Comparison of ENCODE assay signal across 20 cellular contexts in the genomic region with DNA sequence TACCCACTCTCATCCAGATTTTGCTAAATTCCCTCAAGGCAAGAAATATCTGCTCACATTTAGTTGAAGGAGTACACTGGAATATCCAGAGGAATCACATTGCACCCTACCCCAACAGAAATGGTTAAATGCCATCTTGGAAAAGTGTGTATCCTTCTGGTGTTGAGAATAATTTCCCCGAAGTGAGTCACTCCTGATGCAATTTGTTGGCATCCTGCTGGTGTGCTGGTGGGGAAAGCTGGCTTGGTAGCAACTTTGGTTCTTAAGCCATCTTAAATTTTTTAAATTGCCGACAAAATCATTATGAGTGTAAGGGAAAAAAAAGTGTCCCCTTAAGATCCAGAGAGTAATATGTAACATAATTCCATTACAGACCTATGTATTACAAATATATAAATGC.
DNase-seq lines count a peak whose midpoint lies in the region; ATAC-seq and TF ChIP-seq lines count a peak whose summit lies in the region.
"Had no signal": no experiment of that assay in that cellular context is flagged by ENCODE, and none has a peak within 500 bp of the region (broad histone marks: within the 10 kb centered on the region; RNA-seq: fewer than 3 reads in every experiment).

No MANE protein-coding gene starts in this region.

- no peaks in the 10 kb centered on the region for H3K9me3 Mint-ChIP-seq in T-helper 2 cell treated with Interferon-gamma antibody and Interleukin-4, amounts not matched to agents 5 μg/mL and 100 μg/mL, for 36 hours
- H3K9me3 Mint-ChIP-seq: T-cell had no signal

- H3K36me3 ChIP-seq in adipocyte (ENCODE audit: control insufficient read depth, insufficient read depth, low read length, severe bottlenecking) = no peaks in the 10 kb centered on the region
- no peaks in the 10 kb centered on the region for H3K36me3 ChIP-seq in adrenal gland (replicated peaks in 1 of 2)
- H3K36me3 ChIP-seq: thyroid gland had no signal

- no peak overlapping the region for H3K27ac ChIP-seq in foreskin keratinocyte
- H3K27ac ChIP-seq in adrenal gland = no peak overlapping the region
- H3K27ac ChIP-seq: thyroid gland had no signal

- H3K9me3 ChIP-seq in adipocyte (ENCODE audit: control insufficient read depth, low read length) (no peaks in the 10 kb centered on the region), adrenal gland (replicated peaks in 1 of 3) (no peaks in the 10 kb centered on the region)
- H3K9me3 ChIP-seq: thyroid gland had no signal

- no peak overlapping the region for H3K9ac ChIP-seq in adipocyte (ENCODE audit: low read length)

- no peaks in the 10 kb centered on the region for H3K36me3 Mint-ChIP-seq in T-helper 2 cell treated with Interferon-gamma antibody and Interleukin-4, amounts not matched to agents 5 μg/mL and 100 μg/mL, for 36 hours (ENCODE audit: low read depth)
- H3K36me3 Mint-ChIP-seq: activated CD8-positive, alpha-beta memory T cell treated with anti-CD3 and anti-CD28 coated beads, Interleukin-2, amount 10 ng/mL, durations not matched to agents 7 days and 5 days; T-cell had no signal

- H3K4me1 ChIP-seq in adipocyte (ENCODE audit: control insufficient read depth, insufficient read depth, low read length) (no peaks in the 10 kb centered on the region), foreskin keratinocyte (no peaks in the 10 kb centered on the region), adrenal gland (replicated peaks in 1 of 2) (no peaks in the 10 kb centered on the region)

- no peak overlapping the region for H3K4me3 Mint-ChIP-seq in T-helper 2 cell treated with Interferon-gamma antibody and Interleukin-4, amounts not matched to agents 5 μg/mL and 100 μg/mL, for 36 hours
- H3K4me3 Mint-ChIP-seq: activated CD8-positive, alpha-beta memory T cell treated with anti-CD3 and anti-CD28 coated beads, Interleukin-2, amount 10 ng/mL, durations not matched to agents 7 days and 5 days; T-cell had no signal

- intact Hi-C loops in adrenal gland (cut with DNase I) = no loop called here

- DNase-seq in AG08395 (ENCODE audit: low spot score) (peak; percentile 76), HT1080 (ENCODE audit: low read depth) (peak; percentile 71), adipocyte (ENCODE audit: low read depth) (peak; percentile 45), foreskin keratinocyte (peak in 1 of 2 donors; percentile 55), COR-L47 (lab: John Stamatoyannopoulos, UW) (no peak), adrenal gland (no peak)
- no peak for DNase-seq in T-helper 2 cell treated with Interferon-gamma antibody and Interleukin-4, amounts not matched to agents 5 μg/mL and 100 μg/mL, for 36 hours (ENCODE audit: low spot score)
- DNase-seq: activated CD8-positive, alpha-beta memory T cell treated with anti-CD3 and anti-CD28 coated beads, Interleukin-2, amount 10 ng/mL, durations not matched to agents 7 days and 5 days; activated effector memory CD4-positive, alpha-beta T cell treated with Interleukin-2 at 50 U/mL for 16 hours; anterior cingulate cortex; erythroblast; hypothalamus; left colon; NCI-H187 treated with DMSO at 0.1 percent for 48 hours; nucleus accumbens; stimulated activated CD4-positive, alpha-beta T cell treated with anti-CD3 and anti-CD28 coated beads, Interleukin-4, amount 100 ng/mL, for 24 hours; T-cell; thyroid gland had no signal

- WGBS in adrenal gland, 4 donors = 72 to 87% (median 76%) methylated on average over 2 of the region's 2 CpGs

- H3K27ac Mint-ChIP-seq in T-helper 2 cell treated with Interferon-gamma antibody and Interleukin-4, amounts not matched to agents 5 μg/mL and 100 μg/mL, for 36 hours = no peak overlapping the region
- H3K27ac Mint-ChIP-seq: activated CD8-positive, alpha-beta memory T cell treated with anti-CD3 and anti-CD28 coated beads, Interleukin-2, amount 10 ng/mL, durations not matched to agents 7 days and 5 days; T-cell had no signal

- no peaks in the 10 kb centered on the region for H3K27me3 ChIP-seq in adipocyte (replicated peaks; ENCODE audit: control insufficient read depth, insufficient read depth, low read length)
- H3K27me3 ChIP-seq in foreskin keratinocyte = no peaks in the 10 kb centered on the region
- no peaks in the 10 kb centered on the region for H3K27me3 ChIP-seq in adrenal gland
- H3K27me3 ChIP-seq: thyroid gland had no signal

- TF ChIP-seq CTCF in foreskin keratinocyte (conservative IDR thresholded peaks at IDR 0.05) (no peak), adrenal gland (IDR thresholded peaks at IDR 0.05) (no peak)

- H3K4me3 ChIP-seq in adipocyte (ENCODE audit: low read length) = no peak overlapping the region
- no peak overlapping the region for H3K4me3 ChIP-seq in adrenal gland
- H3K4me3 ChIP-seq: thyroid gland had no signal

- ATAC-seq in foreskin keratinocyte = peak; percentile 61
- ATAC-seq in GM18520 (IDR thresholded peaks at IDR 0.05; ENCODE audit: unreplicated experiment) = no peak
- ATAC-seq: activated CD8-positive, alpha-beta memory T cell treated with anti-CD3 and anti-CD28 coated beads, Interleukin-2, amount 10 ng/mL, durations not matched to agents 7 days and 5 days; left colon; Panc1; T-cell had no signal

- TF ChIP-seq POLR2A in adrenal gland (IDR thresholded peaks at IDR 0.05) = no peak

- no peaks in the 10 kb centered on the region for H3K27me3 Mint-ChIP-seq in T-helper 2 cell treated with Interferon-gamma antibody and Interleukin-4, amounts not matched to agents 5 μg/mL and 100 μg/mL, for 36 hours (ENCODE audit: low read depth)
- H3K27me3 Mint-ChIP-seq: activated CD8-positive, alpha-beta memory T cell treated with anti-CD3 and anti-CD28 coated beads, Interleukin-2, amount 10 ng/mL, durations not matched to agents 7 days and 5 days; T-cell had no signal

- no peaks in the 10 kb centered on the region for H3K4me1 Mint-ChIP-seq in T-helper 2 cell treated with Interferon-gamma antibody and Interleukin-4, amounts not matched to agents 5 μg/mL and 100 μg/mL, for 36 hours (ENCODE audit: low read depth)
- H3K4me1 Mint-ChIP-seq: activated CD8-positive, alpha-beta memory T cell treated with anti-CD3 and anti-CD28 coated beads, Interleukin-2, amount 10 ng/mL, durations not matched to agents 7 days and 5 days; T-cell had no signal

Comparison
In these comparisons a context has a peak if more than half of its experiments do, and no peak if none do; other contexts are left out.
1. DNase-seq: peak in AG08395 (single experiment), HT1080 (single experiment) and adipocyte (single experiment); none in COR-L47 (single experiment), adrenal gland (0 of 7) and T-helper 2 cell treated with Interferon-gamma antibody and Interleukin-4, amounts not matched to agents 5 μg/mL and 100 μg/mL, for 36 hours (single experiment).